13 cellular contexts compared by ENCODE assay signal in the genomic region with DNA sequence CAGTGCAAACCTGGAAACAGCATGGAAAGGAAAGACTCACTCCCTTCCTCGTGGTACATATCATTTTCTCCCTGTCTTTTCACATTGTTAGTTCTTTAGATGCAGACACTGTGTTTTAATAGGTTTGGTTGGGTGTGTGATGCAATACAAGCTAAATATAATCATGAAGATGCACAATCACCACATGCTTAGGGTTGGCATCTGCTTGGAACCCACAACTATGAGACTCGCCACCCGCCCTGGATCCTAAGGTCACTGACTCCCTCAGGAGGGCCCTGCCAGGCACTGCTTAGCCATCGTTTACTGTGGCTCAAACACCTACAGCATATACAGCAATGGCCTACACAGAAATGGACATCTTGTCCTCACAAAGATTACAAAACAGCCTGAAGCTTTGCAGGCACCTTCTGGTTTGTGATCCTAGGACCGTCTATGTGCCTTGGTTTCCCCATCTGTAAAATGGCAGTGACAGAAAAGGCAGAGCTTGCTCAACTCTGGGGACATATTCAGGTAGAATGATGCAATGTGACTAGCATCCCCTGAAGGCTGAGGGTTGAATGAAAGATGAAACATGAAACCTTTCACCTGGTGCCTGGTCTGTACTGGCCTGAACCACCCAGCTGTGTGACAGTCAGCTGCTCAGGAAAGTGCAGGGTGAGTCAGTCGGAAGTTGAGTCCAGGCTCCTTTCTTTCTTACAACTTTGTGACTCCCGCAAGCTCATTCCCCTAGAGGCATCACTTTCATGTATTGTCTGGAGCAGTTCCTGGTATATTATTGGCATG.
A peak's percentile ranks its signal among the peaks of the same experiment; 100 is the strongest.
DNase-seq lines count a peak whose midpoint lies in the region; ATAC-seq and TF ChIP-seq lines count a peak whose summit lies in the region.
"Had no signal": no experiment of that assay in that cellular context is flagged by ENCODE, and none has a peak within 500 bp of the region (broad histone marks: within the 10 kb centered on the region; RNA-seq: fewer than 3 reads in every experiment).

No MANE protein-coding gene starts in this region.

- no peak for TF ChIP-seq POLR2A in Peyer's patch (IDR thresholded peaks at IDR 0.05)

- peaks cover 20 to 29% (median 29%) of the 10 kb centered on the region in 3 donors for H3K4me1 ChIP-seq in skeletal muscle tissue (ENCODE audit: control insufficient read depth in 3 of 3, insufficient read depth in 3 of 3, low read length in 3 of 3)
- H3K4me1 ChIP-seq in Peyer's patch: no peaks in the 10 kb centered on the region

- H3K36me3 ChIP-seq in brain microvascular endothelial cell (replicated peaks) (no peaks in the 10 kb centered on the region), skeletal muscle tissue (ENCODE audit: control insufficient read depth in 3 of 3, insufficient read depth in 3 of 3, low read length in 3 of 3) (no peaks in the 10 kb centered on the region), Peyer's patch (no peaks in the 10 kb centered on the region)

- H3K4me3 ChIP-seq in brain microvascular endothelial cell (ENCODE audit: low read depth, low read length) (no peak overlapping the region), skeletal muscle tissue (ENCODE audit: low read length in 3 of 3) (no peak overlapping the region), Peyer's patch (no peak overlapping the region)
- H3K4me3 ChIP-seq: hepatocyte had no signal

- peak; percentile 35 for DNase-seq in SIG-M5 treated with dmso at 0.1 percent for 504 hours (lab: John Stamatoyannopoulos, UW; ENCODE audit: unreplicated experiment)
- DNase-seq in SIG-M5 (lab: John Stamatoyannopoulos, UW): no peak
- peak; percentile 31 for DNase-seq in NCI-H2029 (lab: John Stamatoyannopoulos, UW)
- peak; percentile 48 for DNase-seq in brain microvascular endothelial cell
- DNase-seq in Peyer's patch: no peak
- DNase-seq: activated CD8-positive, alpha-beta memory T cell treated with anti-CD3 and anti-CD28 coated beads, Interleukin-2, amount 50 U/mL, for 48 hours; central memory CD4-positive, alpha-beta T cell; stimulated activated CD4-positive, alpha-beta T cell treated with anti-CD3 and anti-CD28 coated beads, Interleukin-12 subunit alpha, Interleukin-12 subunit beta, amount 100 ng/mL, for 4 hours; stimulated activated naive CD8-positive, alpha-beta T cell treated with anti-CD3 and anti-CD28 coated beads, Interleukin-15, amount 100 ng/mL, for 72 hours had no signal

- H3K27me3 ChIP-seq in brain microvascular endothelial cell (replicated peaks) (no peaks in the 10 kb centered on the region), skeletal muscle tissue (ENCODE audit: control insufficient read depth in 3 of 3, insufficient read depth in 3 of 3, low read length in 3 of 3) (no peaks in the 10 kb centered on the region), Peyer's patch (no peaks in the 10 kb centered on the region)
- H3K27me3 ChIP-seq: hepatocyte had no signal

- no peak for ATAC-seq in GM18909 (IDR thresholded peaks at IDR 0.05; ENCODE audit: poor library complexity, unreplicated experiment)
- ATAC-seq in HG03108 (IDR thresholded peaks at IDR 0.05; ENCODE audit: unreplicated experiment): no peak
- ATAC-seq: stimulated activated naive CD8-positive, alpha-beta T cell treated with anti-CD3 and anti-CD28 coated beads, Interleukin-15, amount 100 ng/mL, for 72 hours had no signal

- peak overlapping the region in 1 of 3 donors; percentile 1 for H3K9ac ChIP-seq in skeletal muscle tissue (ENCODE audit: low read depth in 1 of 3, low read length in 3 of 3)

- H3K9me3 ChIP-seq in skeletal muscle tissue (ENCODE audit: control insufficient read depth in 3 of 3, low read length in 3 of 3): no peaks in the 10 kb centered on the region
- no peaks in the 10 kb centered on the region for H3K9me3 ChIP-seq in Peyer's patch

- H3K27ac ChIP-seq in brain microvascular endothelial cell (no peak overlapping the region), skeletal muscle tissue (ENCODE audit: low read depth, low read length) (peak overlapping the region; percentile 88), Peyer's patch (no peak overlapping the region)
- H3K27ac ChIP-seq: hepatocyte had no signal

- TF ChIP-seq CTCF in brain microvascular endothelial cell (IDR thresholded peaks at IDR 0.05; ENCODE audit: low read depth, low read length, missing control alignments) (no peak), Peyer's patch (IDR thresholded peaks at IDR 0.05) (no peak)

- in situ Hi-C loops in brain microvascular endothelial cell (cut with HindIII; ENCODE audit: low pct_ligation_motif_present, low sequenced_read_pairs): no loop called here

Comparison
In these comparisons a context has a peak if more than half of its experiments do, and no peak if none do; other contexts are left out.
1. DNase-seq: peak in SIG-M5 treated with dmso at 0.1 percent for 504 hours (single experiment), NCI-H2029 (single experiment) and brain microvascular endothelial cell (single experiment); none in SIG-M5 (single experiment) and Peyer's patch (0 of 3).